ENCODE assay signal across 22 cellular contexts in the genomic region with DNA sequence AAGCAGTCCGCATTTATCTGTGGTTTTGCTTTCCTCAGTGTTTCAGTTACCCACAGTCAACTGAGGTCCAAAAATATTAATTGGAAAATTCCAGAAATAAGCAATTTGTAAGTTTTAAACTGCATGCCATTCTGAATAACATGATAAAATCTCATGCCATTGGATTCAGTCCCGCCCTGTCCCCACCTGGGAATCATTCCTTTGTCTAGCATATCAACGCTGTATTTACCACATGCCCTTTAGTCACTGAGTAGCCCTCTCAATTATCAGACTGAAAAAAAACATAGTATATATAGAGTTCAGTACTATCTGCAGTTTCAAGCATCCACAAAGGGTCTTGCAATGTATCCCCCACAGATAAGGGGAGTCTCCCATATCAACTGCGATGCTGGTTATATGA. TPM values are rescaled to one million over a fixed set of nuclear protein-coding genes. Genes with fewer than 3 reads are reported as not detected.
A peak's percentile ranks its signal among the peaks of the same experiment; 100 is the strongest.
DNase-seq lines count a peak whose midpoint lies in the region; ATAC-seq and TF ChIP-seq lines count a peak whose summit lies in the region.
"Had no signal": no experiment of that assay in that cellular context is flagged by ENCODE, and none has a peak within 500 bp of the region (broad histone marks: within the 10 kb centered on the region; RNA-seq: fewer than 3 reads in every experiment).

No MANE protein-coding gene starts in this region.

- peaks cover 10 to 27% of the 10 kb centered on the region in 2 donors for H3K36me3 Mint-ChIP-seq in CD4-positive, alpha-beta memory T cell
- H3K36me3 Mint-ChIP-seq in HFFc6 (ENCODE audit: low read depth): peaks cover 13% of the 10 kb centered on the region
- H3K36me3 Mint-ChIP-seq in activated naive CD8-positive, alpha-beta T cell treated with anti-CD3 and anti-CD28 coated beads, Interleukin-2, amount 50 U/mL, for 24 hours (ENCODE audit: low read depth): peaks cover 42% of the 10 kb centered on the region
- H3K36me3 Mint-ChIP-seq in naive thymus-derived CD8-positive, alpha-beta T cell: peaks cover 0 to 30% (median 2%) of the 10 kb centered on the region in 3 donors

- DNase-seq in CD4-positive, alpha-beta memory T cell: no peak
- no peak for DNase-seq in HFFc6
- no peak for DNase-seq in activated naive CD8-positive, alpha-beta T cell treated with anti-CD3 and anti-CD28 coated beads, Interleukin-2, amount 50 U/mL, for 24 hours
- no peak for DNase-seq in naive thymus-derived CD8-positive, alpha-beta T cell
- no peak for DNase-seq in activated CD4-positive, CD25-positive, alpha-beta regulatory T cell (lab: John Stamatoyannopoulos, UW)
- DNase-seq in Kasumi-1 (lab: John Stamatoyannopoulos, UW): no peak
- no peak for DNase-seq in MG63
- DNase-seq in stimulated activated naive CD4-positive, alpha-beta T cell (lab: John Stamatoyannopoulos, UW): no peak
- DNase-seq: activated CD4-positive, alpha-beta T cell treated with anti-CD3 and anti-CD28 coated beads, Interleukin-2, amount 10 ng/mL, durations not matched to agents 24 days and 14 days; activated CD8-positive, alpha-beta memory T cell treated with anti-CD3 and anti-CD28 coated beads, Interleukin-2, amount 50 U/mL, for 4 hours; activated naive CD4-positive, alpha-beta T cell; Calu3; EL; H9; NCI-H1417; NCI-H524 treated with DMSO at 0.1 percent for 48 hours; psoas muscle; RPMI8226; small intestine; stimulated activated CD4-positive, alpha-beta T cell treated with anti-CD3 and anti-CD28 coated beads, Interleukin-2, amount 100 ng/mL, for 48 hours had no signal

- peaks cover 52 to 78% (median 63%) of the 10 kb centered on the region in 4 donors for H3K4me1 Mint-ChIP-seq in CD4-positive, alpha-beta memory T cell
- H3K4me1 Mint-ChIP-seq in HFFc6 (ENCODE audit: low read depth): peaks cover 59% of the 10 kb centered on the region
- peaks cover 73% of the 10 kb centered on the region for H3K4me1 Mint-ChIP-seq in activated naive CD8-positive, alpha-beta T cell treated with anti-CD3 and anti-CD28 coated beads, Interleukin-2, amount 50 U/mL, for 24 hours
- peaks cover 28 to 80% (median 69%) of the 10 kb centered on the region in 4 donors for H3K4me1 Mint-ChIP-seq in naive thymus-derived CD8-positive, alpha-beta T cell
- H3K4me1 Mint-ChIP-seq: neural progenitor cell had no signal

- no peaks in the 10 kb centered on the region for H3K27me3 Mint-ChIP-seq in CD4-positive, alpha-beta memory T cell
- H3K27me3 Mint-ChIP-seq in HFFc6 (ENCODE audit: insufficient read depth): no peaks in the 10 kb centered on the region; the same call in 1 of the 2 replicates
- no peaks in the 10 kb centered on the region for H3K27me3 Mint-ChIP-seq in activated naive CD8-positive, alpha-beta T cell treated with anti-CD3 and anti-CD28 coated beads, Interleukin-2, amount 50 U/mL, for 24 hours
- no peaks in the 10 kb centered on the region for H3K27me3 Mint-ChIP-seq in naive thymus-derived CD8-positive, alpha-beta T cell
- H3K27me3 Mint-ChIP-seq: activated CD4-positive, alpha-beta T cell treated with anti-CD3 and anti-CD28 coated beads, Interleukin-2, amount 10 ng/mL, durations not matched to agents 24 days and 14 days had no signal

- peaks cover 84% of the 10 kb centered on the region for H3K4me1 ChIP-seq in CD4-positive, alpha-beta memory T cell (ENCODE audit: insufficient read depth, low read length)

- H3K4me3 Mint-ChIP-seq in CD4-positive, alpha-beta memory T cell: peak overlapping the region in 2 of 8 donors; percentile 75 to 88
- H3K4me3 Mint-ChIP-seq in HFFc6: no peak overlapping the region; the same call in 1 of the 2 replicates
- H3K4me3 Mint-ChIP-seq in activated naive CD8-positive, alpha-beta T cell treated with anti-CD3 and anti-CD28 coated beads, Interleukin-2, amount 50 U/mL, for 24 hours: no peak overlapping the region
- H3K4me3 Mint-ChIP-seq in naive thymus-derived CD8-positive, alpha-beta T cell: peak overlapping the region in 3 of 10 donors; percentile 60 to 74 (median 71)
- H3K4me3 Mint-ChIP-seq: H9, mesothelial cell of epicardium, neural progenitor cell had no signal

- H3K27ac Mint-ChIP-seq in CD4-positive, alpha-beta memory T cell: peak overlapping the region in 6 of 7 donors; percentile 76 to 94 (median 88)
- H3K27ac Mint-ChIP-seq in HFFc6: peak overlapping the region; percentile 81
- peak overlapping the region; percentile 13 for H3K27ac Mint-ChIP-seq in activated naive CD8-positive, alpha-beta T cell treated with anti-CD3 and anti-CD28 coated beads, Interleukin-2, amount 50 U/mL, for 24 hours
- peak overlapping the region; percentile 2 to 91 (median 74) for H3K27ac Mint-ChIP-seq in naive thymus-derived CD8-positive, alpha-beta T cell
- H3K27ac Mint-ChIP-seq: mesothelial cell of epicardium, neural progenitor cell had no signal

- H3K9me3 Mint-ChIP-seq in CD4-positive, alpha-beta memory T cell: no peaks in the 10 kb centered on the region
- no peaks in the 10 kb centered on the region for H3K9me3 Mint-ChIP-seq in HFFc6
- peaks cover 4% of the 10 kb centered on the region for H3K9me3 Mint-ChIP-seq in activated naive CD8-positive, alpha-beta T cell treated with anti-CD3 and anti-CD28 coated beads, Interleukin-2, amount 50 U/mL, for 24 hours
- peaks cover 0 to 2% (median 0%) of the 10 kb centered on the region in 9 donors for H3K9me3 Mint-ChIP-seq in naive thymus-derived CD8-positive, alpha-beta T cell
- H3K9me3 Mint-ChIP-seq: H9, neural progenitor cell had no signal

- no peaks in the 10 kb centered on the region for H3K36me3 ChIP-seq in CD4-positive, alpha-beta memory T cell (ENCODE audit: insufficient read depth, low read length)
- H3K36me3 ChIP-seq in MG63: peaks cover 26% of the 10 kb centered on the region
- H3K36me3 ChIP-seq: neural progenitor cell had no signal

- H3K9me3 ChIP-seq in CD4-positive, alpha-beta memory T cell (ENCODE audit: control insufficient read depth in 1 of 2, low read length in 2 of 2): no peaks in the 10 kb centered on the region
- H3K9me3 ChIP-seq in MG63: no peaks in the 10 kb centered on the region
- H3K9me3 ChIP-seq: psoas muscle had no signal

- TF ChIP-seq CTCF in HFFc6 (IDR thresholded peaks at IDR 0.05): no peak

- H3K27me3 ChIP-seq in CD4-positive, alpha-beta memory T cell (ENCODE audit: insufficient read depth, low read length): no peaks in the 10 kb centered on the region
- H3K27me3 ChIP-seq in MG63: no peaks in the 10 kb centered on the region
- H3K27me3 ChIP-seq: neural progenitor cell had no signal

- CTCF ChIA-PET in CD4-positive, alpha-beta memory T cell (lab: Charles Lee; ENCODE audit: partially characterized antibody): interaction anchor here (1.3 to 2.2 kb wide), 3 partner anchors 9 to 79 kb away, joined by 3 to 18 read pairs (median 9); a partner anchor contains a TSS

- no peak overlapping the region for H3K4me3 ChIP-seq in CD4-positive, alpha-beta memory T cell (ENCODE audit: low read length in 2 of 2)
- H3K4me3 ChIP-seq in MG63: no peak overlapping the region
- H3K4me3 ChIP-seq: neural progenitor cell, psoas muscle had no signal

- intact Hi-C loops in CD4-positive, alpha-beta memory T cell (cut with micrococcal nuclease): loop anchor here (2.0 kb wide), 1 partner anchor 14 kb away; no protein-coding TSS in a partner anchor

- POLR2A ChIA-PET in CD4-positive, alpha-beta memory T cell (lab: Charles Lee; ENCODE audit: partially characterized antibody): interaction anchor here (1.0 to 10.0 kb wide), 5 partner anchors 14 to 79 kb away, joined by 3 to 79 read pairs (median 7); a partner anchor contains a TSS
- POLR2A ChIA-PET in naive thymus-derived CD8-positive, alpha-beta T cell (lab: Charles Lee): interaction anchor here (1.0 to 4.4 kb wide), 5 partner anchors 8 to 79 kb away, joined by 4 to 24 read pairs (median 6); a partner anchor contains a TSS

- ATAC-seq in activated naive CD8-positive, alpha-beta T cell treated with anti-CD3 and anti-CD28 coated beads, Interleukin-2, amount 50 U/mL, for 24 hours: no peak
- no peak for ATAC-seq in naive thymus-derived CD8-positive, alpha-beta T cell

- H3K27ac ChIP-seq in CD4-positive, alpha-beta memory T cell (ENCODE audit: low read depth, low read length): no peak overlapping the region
- H3K27ac ChIP-seq: neural progenitor cell, psoas muscle had no signal

RNA-seq across cellular contexts. Expression of a gene that starts 17.1 kb away (rescaled TPM):
- total RNA-seq in CD4-positive, alpha-beta memory T cell: 10 to 100 TPM; 51.1 to 52.9 TPM
- 1 to 10 TPM; 3.4 to 8.8 TPM for polyA plus RNA-seq in CD4-positive, alpha-beta memory T cell
- 10 to 100 TPM; 37.7 to 42.3 (median 40.8) TPM for total RNA-seq in HFFc6 (2021; fragmentation: NEBNext Ultra II Directional; extraction: Animal tissue kit (Norgen Biotek cat#: 25700))
- 10 to 100 TPM; 50.4 to 57.2 TPM for total RNA-seq in naive thymus-derived CD8-positive, alpha-beta T cell
- 1 to 10 TPM; 1.9 to 5.6 (median 3.9) TPM for polyA plus RNA-seq in naive thymus-derived CD8-positive, alpha-beta T cell
- total RNA-seq in MG63 (2014; rRNA removed; shearing (Covaris generic); ENCODE audit: low replicate concordance): 45.2 and 62.2 TPM in 2 replicates

Comparison
In these comparisons a context has a peak if more than half of its experiments do, and no peak if none do; other contexts are left out.
1. H3K27ac Mint-ChIP-seq: peak in every context shown above with its lines; median percentile 88 in CD4-positive, alpha-beta memory T cell; 81 in HFFc6; 74 in naive thymus-derived CD8-positive, alpha-beta T cell; 13 in activated naive CD8-positive, alpha-beta T cell treated with anti-CD3 and anti-CD28 coated beads, Interleukin-2, amount 50 U/mL, for 24 hours.